Comparison of ENCODE assay signal across 1 cellular context in genomic region chr5:139481580-139482049, GRCh38.
TF ChIP-seq lines count a peak whose summit lies in the region.

No MANE protein-coding gene starts in this region.

TF ChIP-seq in GM23338, 12 proteins besides CTCF, POLR2A, EP300 and RAD21 (continued from another document):
- TF ChIP-seq ZNF462 (CRISPR knock-in tag; IDR thresholded peaks at IDR 0.05): no peak
- TF ChIP-seq STAT1 (IDR thresholded peaks at IDR 0.05; ENCODE audit: unreplicated experiment): no peak
- no peak for TF ChIP-seq NANOG (IDR thresholded peaks at IDR 0.05; ENCODE audit: borderline replicate concordance)
- TF ChIP-seq POLR2AphosphoS5 (IDR thresholded peaks at IDR 0.05; ENCODE audit: low read depth): no peak
- no peak for TF ChIP-seq CREB1 (CRISPR knock-in tag; IDR thresholded peaks at IDR 0.05; ENCODE audit: low read depth)
- no peak for TF ChIP-seq EZH2phosphoT487 (IDR thresholded peaks at IDR 0.05; ENCODE audit: unreplicated experiment)
